8 cellular contexts compared by ENCODE assay signal in the genomic region with DNA sequence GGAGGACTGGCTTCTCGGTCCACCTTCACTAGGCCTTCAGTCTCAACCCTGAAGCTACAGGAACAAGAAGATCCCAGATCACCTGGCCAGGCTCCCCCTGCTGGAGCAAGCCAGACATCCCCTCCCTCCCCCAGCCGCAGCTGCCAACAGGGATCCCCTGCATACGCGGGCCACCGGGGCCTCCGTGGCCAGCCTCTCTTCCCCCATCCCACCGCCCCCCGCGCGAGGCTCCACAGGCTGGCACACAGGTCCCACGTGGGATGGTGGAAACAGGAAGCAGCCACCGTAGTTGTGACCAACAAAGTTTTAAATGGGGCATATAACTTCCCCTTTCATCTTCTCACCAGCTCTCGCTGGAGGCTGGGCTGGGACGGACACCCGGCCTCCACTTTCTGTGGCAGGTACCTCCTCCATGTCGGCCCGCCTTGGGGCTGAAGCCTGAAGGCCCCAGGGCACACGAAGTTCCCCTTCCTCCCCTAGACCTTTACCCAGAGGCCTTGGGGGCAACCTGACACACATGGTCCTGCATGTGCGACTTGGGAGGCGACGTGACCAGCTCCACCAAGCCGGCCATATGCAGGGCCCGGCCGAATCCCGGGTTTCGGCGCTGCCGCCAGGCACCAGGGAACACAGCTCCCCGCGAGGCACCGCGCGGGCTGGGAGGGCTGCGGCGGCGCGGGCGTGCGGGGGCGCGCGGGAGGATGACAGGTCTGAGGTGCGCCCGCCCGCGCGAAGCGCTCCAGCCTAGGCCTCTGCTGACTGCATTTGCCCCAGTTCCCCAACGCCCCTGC. TPM values are rescaled to one million over a fixed set of nuclear protein-coding genes. Genes with fewer than 3 reads are reported as not detected.
DNase-seq lines count a peak whose midpoint lies in the region; ATAC-seq and TF ChIP-seq lines count a peak whose summit lies in the region.

No MANE protein-coding gene starts in this region.

- H3K23ac ChIP-seq in mesendoderm (ENCODE audit: low read length) = peak overlapping the region; percentile 29

- H4K5ac ChIP-seq in mesendoderm (ENCODE audit: low read length) = no peak overlapping the region

- H3K9ac ChIP-seq in BLaER1 treated with 17β-estradiol and CSF1 and Interleukin-3, amounts not matched to agents 10 nM and 100 nM = peak overlapping the region; percentile 89 to 98 (median 95)
- peak overlapping the region; percentile 87 for H3K9ac ChIP-seq in HCT116 (ENCODE audit: low read length)
- peak overlapping the region; percentile 86 for H3K9ac ChIP-seq in mesendoderm (ENCODE audit: low read length)

- peak overlapping the region; percentile 86 for H3K4me3 Mint-ChIP-seq in activated CD4-positive, alpha-beta memory T cell treated with anti-CD3 and anti-CD28 coated beads, Interleukin-2, amount 10 ng/mL, durations not matched to agents 7 days and 5 days

- no peak overlapping the region for H2AK5ac ChIP-seq in mesendoderm (ENCODE audit: low read length)

- H3K9me3 ChIP-seq in BLaER1 treated with 17β-estradiol and CSF1 and Interleukin-3, amounts not matched to agents 10 nM and 100 nM (replicated peaks in 1 of 11) = no peaks in the 10 kb centered on the region
- H3K9me3 ChIP-seq in HCT116 (ENCODE audit: control insufficient read depth in 1 of 2, insufficient read depth in 1 of 2, low read depth in 1 of 2, low read length in 2 of 2) = no peaks in the 10 kb centered on the region

- H3K9me3 Mint-ChIP-seq in activated CD4-positive, alpha-beta memory T cell treated with anti-CD3 and anti-CD28 coated beads, Interleukin-2, amount 10 ng/mL, durations not matched to agents 7 days and 5 days = no peaks in the 10 kb centered on the region

- peaks cover 26% of the 10 kb centered on the region for H3K79me1 ChIP-seq in mesendoderm (ENCODE audit: low read length)

- TF ChIP-seq CTCF in HCT116 (IDR thresholded peaks at IDR 0.05 in 2 of 3, conservative IDR thresholded peaks at IDR 0.05 in 1 of 3; ENCODE audit: borderline replicate concordance in 1 of 3, insufficient read depth in 1 of 3, low read depth in 2 of 3, low read length in 2 of 3) = peak in 2 of 3 experiments; percentile 77 to 78; a peak in 4 of 6 replicates

- H4K8ac ChIP-seq in mesendoderm (ENCODE audit: low read depth, low read length) = no peak overlapping the region

- peak overlapping the region; percentile 78 to 99 (median 95) for H3K27ac ChIP-seq in BLaER1 treated with 17β-estradiol and CSF1 and Interleukin-3, amounts not matched to agents 10 nM and 100 nM
- H3K27ac ChIP-seq in HCT116 (ENCODE audit: low read depth, low read length) = peak overlapping the region; percentile 95
- no peak overlapping the region for H3K27ac ChIP-seq in mesendoderm (ENCODE audit: low read depth, low read length)

- peaks cover 30% of the 10 kb centered on the region for H3K36me3 Mint-ChIP-seq in activated CD4-positive, alpha-beta memory T cell treated with anti-CD3 and anti-CD28 coated beads, Interleukin-2, amount 10 ng/mL, durations not matched to agents 7 days and 5 days (ENCODE audit: low read depth)

- TF ChIP-seq POLR2A in HCT116 (IDR thresholded peaks at IDR 0.05; ENCODE audit: borderline replicate concordance, extremely low read depth, insufficient read depth, insufficient read length) = no peak

- no peak overlapping the region for H2BK5ac ChIP-seq in mesendoderm (ENCODE audit: low read length)

- H3K9me2 ChIP-seq in HCT116 (ENCODE audit: insufficient read depth) = no peaks in the 10 kb centered on the region

- BruUV-seq in HCT116 (replicated peaks; lab: Mats Ljungman, UMichigan) = no TSS peak

- H2BK15ac ChIP-seq in mesendoderm (replicated peaks; ENCODE audit: low read depth) = no peak overlapping the region

- no peak for TF ChIP-seq RAD21 in HCT116 (IDR thresholded peaks at IDR 0.05; ENCODE audit: low read depth)

- H4K20me1 ChIP-seq in BLaER1 treated with 17β-estradiol and CSF1 and Interleukin-3, amounts not matched to agents 10 nM and 100 nM = peaks cover 51 to 85% (median 79%) of the 10 kb centered on the region in 11 experiments; a peak in 21 of 22 replicates
- H4K20me1 ChIP-seq in HCT116 (ENCODE audit: insufficient read depth) = no peaks in the 10 kb centered on the region

- CTCF ChIA-PET in HCT116 (lab: Charles Lee) = interaction anchor here (0.7 to 3.2 kb wide), 14 partner anchors 9 to 128 kb away, joined by 3 to 34 read pairs (median 4); a partner anchor contains a TSS
- CTCF ChIA-PET in activated CD4-positive, alpha-beta memory T cell treated with anti-CD3 and anti-CD28 coated beads, Interleukin-2, amount 10 ng/mL, durations not matched to agents 7 days and 5 days (lab: Charles Lee) = interaction anchor here (0.8 to 9.9 kb wide), 15 partner anchors 9 to 188 kb away, joined by 3 to 151 read pairs (median 7); a partner anchor contains a TSS

- H3K56ac ChIP-seq in mesendoderm (ENCODE audit: low read length) = peak overlapping the region; percentile 93

- H3K18ac ChIP-seq in mesendoderm (ENCODE audit: low read length) = peak overlapping the region; percentile 78

- peak overlapping the region; percentile 97 to 100 (median 99) for H3K4me2 ChIP-seq in BLaER1 treated with 17β-estradiol and CSF1 and Interleukin-3, amounts not matched to agents 10 nM and 100 nM
- H3K4me2 ChIP-seq in HCT116 (ENCODE audit: low read length) (peak overlapping the region; percentile 96), mesendoderm (ENCODE audit: low read length) (peak overlapping the region; percentile 99)

- H3K27me3 Mint-ChIP-seq in activated CD4-positive, alpha-beta memory T cell treated with anti-CD3 and anti-CD28 coated beads, Interleukin-2, amount 10 ng/mL, durations not matched to agents 7 days and 5 days = no peaks in the 10 kb centered on the region

- no peak overlapping the region for H3K4ac ChIP-seq in mesendoderm (ENCODE audit: low read depth, low read length)

- no peak overlapping the region for H2BK120ac ChIP-seq in mesendoderm (ENCODE audit: low read depth, low read length)

- DNase-seq in HCT116 (ENCODE audit: low read depth, low spot score) (peak; percentile 63), NCI-H82 treated with DMSO at 0.1 percent for 48 hours (lab: John Stamatoyannopoulos, UW; ENCODE audit: unreplicated experiment) (peak; percentile 41), ecto neural progenitor cell (ENCODE audit: low spot score) (peak; percentile 85), mesendoderm (peak; percentile 91)
- DNase-seq in activated CD4-positive, alpha-beta memory T cell treated with anti-CD3 and anti-CD28 coated beads, Interleukin-2, amount 10 ng/mL, durations not matched to agents 7 days and 5 days = peak; percentile 78
- DNase-seq in stimulated activated CD8-positive, alpha-beta memory T cell treated with anti-CD3 and anti-CD28 coated beads, Interleukin-4, amount 100 ng/mL, for 4 hours (ENCODE audit: low read depth in 2 of 2, low spot score in 1 of 2) = peak; percentile 46 to 55

- H3K4me3 ChIP-seq in BLaER1 treated with 17β-estradiol and CSF1 and Interleukin-3, amounts not matched to agents 10 nM and 100 nM = peak overlapping the region; percentile 74 to 96 (median 90)
- H3K4me3 ChIP-seq in HCT116 (replicated peaks in 1 of 2; ENCODE audit: low read depth in 1 of 2, low read length in 2 of 2) (peak overlapping the region; percentile 79), mesendoderm (ENCODE audit: low read length) (peak overlapping the region; percentile 56)

- ATAC-seq in HCT116 = peak; percentile 66
- no peak for ATAC-seq in HG03565 (IDR thresholded peaks at IDR 0.05; ENCODE audit: unreplicated experiment)

- WGBS in mesendoderm (ENCODE audit: extremely low coverage, insufficient coverage, low lambda C conversion rate) = no CpG with 5 or more reads among the region's 49 CpGs

- intact Hi-C loops in HCT116 (cut with micrococcal nuclease) = loop anchor here (1.0 kb wide), 2 partner anchors 28 to 30 kb away; no protein-coding TSS in a partner anchor

- POLR2A ChIA-PET in HCT116 (lab: Charles Lee) = interaction anchor here (1.0 to 3.3 kb wide), 7 partner anchors 14 to 93 kb away, joined by 3 to 14 read pairs (median 5); a partner anchor contains a TSS
- POLR2A ChIA-PET in activated CD4-positive, alpha-beta memory T cell treated with anti-CD3 and anti-CD28 coated beads, Interleukin-2, amount 10 ng/mL, durations not matched to agents 7 days and 5 days (lab: Charles Lee) = interaction anchor here (0.8 to 13.0 kb wide), 21 partner anchors 9 to 268 kb away, joined by 3 to 372 read pairs (median 6); a partner anchor contains a TSS

- H3K79me2 ChIP-seq in HCT116 (ENCODE audit: insufficient read depth, low read length) = peaks cover 56% of the 10 kb centered on the region
- peaks cover 32% of the 10 kb centered on the region for H3K79me2 ChIP-seq in mesendoderm (ENCODE audit: control insufficient read depth, insufficient read depth, low read length)

- H3K36me3 ChIP-seq in BLaER1 treated with 17β-estradiol and CSF1 and Interleukin-3, amounts not matched to agents 10 nM and 100 nM = peaks cover 0 to 12% (median 0%) of the 10 kb centered on the region in 11 experiments; a peak in 6 of 22 replicates
- no peaks in the 10 kb centered on the region for H3K36me3 ChIP-seq in HCT116 (ENCODE audit: control insufficient read depth in 1 of 2, insufficient read depth in 2 of 2, low read length in 2 of 2)
- H3K36me3 ChIP-seq in mesendoderm (ENCODE audit: control insufficient read depth, insufficient read depth, low read length) = no peaks in the 10 kb centered on the region

- peak overlapping the region; percentile 82 for H3K27ac Mint-ChIP-seq in activated CD4-positive, alpha-beta memory T cell treated with anti-CD3 and anti-CD28 coated beads, Interleukin-2, amount 10 ng/mL, durations not matched to agents 7 days and 5 days

- peaks cover 85% of the 10 kb centered on the region for H3K4me1 Mint-ChIP-seq in activated CD4-positive, alpha-beta memory T cell treated with anti-CD3 and anti-CD28 coated beads, Interleukin-2, amount 10 ng/mL, durations not matched to agents 7 days and 5 days

- H3K4me1 ChIP-seq in BLaER1 treated with 17β-estradiol and CSF1 and Interleukin-3, amounts not matched to agents 10 nM and 100 nM = peaks cover 80 to 87% (median 82%) of the 10 kb centered on the region in 10 experiments
- H3K4me1 ChIP-seq in HCT116 (ENCODE audit: control insufficient read depth in 1 of 2, insufficient read depth in 2 of 2, low read length in 2 of 2) (peaks cover 41 to 78% of the 10 kb centered on the region in 2 experiments), mesendoderm (ENCODE audit: control insufficient read depth, low read depth, low read length) (peaks cover 7% of the 10 kb centered on the region)

- RAD21 ChIA-PET in HCT116 (lab: Charles Lee; ENCODE audit: low non-redundant PET in 1 of 2, low total read pairs in 2 of 2, uncharacterized antibody in 2 of 2, unreplicated experiment in 2 of 2) = interaction anchor here (0.7 to 2.0 kb wide), 4 partner anchors 13 to 65 kb away, joined by 3 to 10 read pairs (median 6); no protein-coding TSS in a partner anchor

- H3K27me3 ChIP-seq in BLaER1 treated with 17β-estradiol and CSF1 and Interleukin-3, amounts not matched to agents 10 nM and 100 nM = no peaks in the 10 kb centered on the region
- no peaks in the 10 kb centered on the region for H3K27me3 ChIP-seq in HCT116 (ENCODE audit: insufficient read depth, low read length)
- H3K27me3 ChIP-seq in mesendoderm (ENCODE audit: insufficient read depth, low read length, poor library complexity) = no peaks in the 10 kb centered on the region

- H2AFZ ChIP-seq in HCT116 (ENCODE audit: low read depth, low read length, poor library complexity, severe bottlenecking) = no peak overlapping the region

RNA-seq across cellular contexts. Expression of a gene that starts 44.4 kb away (rescaled TPM):
- total RNA-seq in HCT116 (2021; ENCODE audit: unreplicated experiment) = 24.6 TPM
- 18.1 and 22.0 TPM in 2 replicates for polyA plus RNA-seq in HCT116 (2012)
- 10 to 100 TPM; 28.2 to 30.0 TPM for total RNA-seq in activated CD4-positive, alpha-beta memory T cell treated with anti-CD3 and anti-CD28 coated beads, Interleukin-2, amount 10 ng/mL, durations not matched to agents 7 days and 5 days
- polyA plus RNA-seq in mesendoderm (2013, experiment 1 of 2) = 34.5 TPM
- polyA plus RNA-seq in mesendoderm (2013, experiment 2 of 2) = 34.4 TPM

Comparison
In these comparisons a context has a peak if more than half of its experiments do, and no peak if none do; other contexts are left out.
1. DNase-seq: peak in every context shown above with its lines; median percentile 91 in mesendoderm; 85 in ecto neural progenitor cell; 78 in activated CD4-positive, alpha-beta memory T cell treated with anti-CD3 and anti-CD28 coated beads, Interleukin-2, amount 10 ng/mL, durations not matched to agents 7 days and 5 days; 63 in HCT116; 50 in stimulated activated CD8-positive, alpha-beta memory T cell treated with anti-CD3 and anti-CD28 coated beads, Interleukin-4, amount 100 ng/mL, for 4 hours; 41 in NCI-H82 treated with DMSO at 0.1 percent for 48 hours.